1 cellular context compared by ENCODE assay signal in genomic region chr22:20748820-20749428, GRCh38.
TF ChIP-seq lines count a peak whose summit lies in the region.

No MANE protein-coding gene starts in this region.

TF ChIP-seq in GM23338, 12 proteins besides CTCF, POLR2A, EP300 and RAD21 (continued from another document):
- no peak for TF ChIP-seq REST (IDR thresholded peaks at IDR 0.05; ENCODE audit: unreplicated experiment)
- no peak for TF ChIP-seq EZH2phosphoT487 (IDR thresholded peaks at IDR 0.05; ENCODE audit: unreplicated experiment)
- no peak for TF ChIP-seq CREB1 (CRISPR knock-in tag; IDR thresholded peaks at IDR 0.05; ENCODE audit: low read depth)
- TF ChIP-seq ETS1 (IDR thresholded peaks at IDR 0.05): no peak
- TF ChIP-seq JUNB (IDR thresholded peaks at IDR 0.05; ENCODE audit: unreplicated experiment): no peak
- TF ChIP-seq NANOG (IDR thresholded peaks at IDR 0.05; ENCODE audit: borderline replicate concordance): no peak
- TF ChIP-seq ZNF114 (CRISPR knock-in tag; IDR thresholded peaks at IDR 0.05): no peak
